29 cellular contexts compared by ENCODE assay signal in the genomic region with DNA sequence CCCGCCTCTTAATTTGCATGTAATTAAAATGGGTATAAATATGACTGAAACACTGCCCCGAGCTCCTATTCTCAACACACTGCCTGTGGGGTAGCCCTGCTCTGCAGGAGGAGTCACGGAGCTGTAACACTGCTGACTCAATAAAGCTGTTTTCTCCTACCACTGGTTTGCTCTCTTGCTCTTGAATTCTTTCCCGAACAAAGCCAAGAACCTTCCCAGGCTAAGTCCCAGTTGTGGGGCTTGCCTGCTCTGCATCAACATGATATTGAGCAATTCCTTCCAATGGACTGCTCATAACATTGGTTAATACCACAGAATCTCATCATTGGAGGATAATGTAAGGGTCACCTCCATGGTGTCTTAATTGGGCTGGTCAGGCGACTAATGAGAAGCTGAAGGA.
DNase-seq lines count a peak whose midpoint lies in the region; ATAC-seq and TF ChIP-seq lines count a peak whose summit lies in the region.
"Had no signal": no experiment of that assay in that cellular context is flagged by ENCODE, and none has a peak within 500 bp of the region (broad histone marks: within the 10 kb centered on the region; RNA-seq: fewer than 3 reads in every experiment).

No MANE protein-coding gene starts in this region.

- no peak overlapping the region for H3K27ac Mint-ChIP-seq in activated T-helper 2 cell treated with anti-CD3 and anti-CD28 coated beads, Interferon-gamma antibody, Interleukin-2, Interleukin-4, amounts not matched to agents 10 μg/mL and 5 μg/mL and 100 μg/mL, durations not matched to agents 14 hours and 24 hours and 36 hours
- H3K27ac Mint-ChIP-seq: activated B cell treated with CpG ODN at 0.5 μM for 24 hours; activated naive CD4-positive, alpha-beta T cell treated with anti-CD3 and anti-CD28 coated beads, Interleukin-2, amount 50 U/mL, for 24 hours; activated T-helper 1 cell treated with anti-CD3 and anti-CD28 coated beads, Interleukin-12 subunit alpha, Interleukin-12 subunit beta, Interleukin-2, Interleukin-4 antibody, amounts not matched to agents 30 ng/mL and 10 ng/mL and 1 ng/mL, durations not matched to agents 14 hours and 24 hours and 36 hours; nephron progenitor cell had no signal

- no peaks in the 10 kb centered on the region for H3K4me1 Mint-ChIP-seq in activated T-helper 2 cell treated with anti-CD3 and anti-CD28 coated beads, Interferon-gamma antibody, Interleukin-2, Interleukin-4, amounts not matched to agents 10 μg/mL and 5 μg/mL and 100 μg/mL, durations not matched to agents 14 hours and 24 hours and 36 hours (ENCODE audit: low read depth)
- H3K4me1 Mint-ChIP-seq: activated B cell treated with CpG ODN at 0.5 μM for 24 hours; activated naive CD4-positive, alpha-beta T cell treated with anti-CD3 and anti-CD28 coated beads, Interleukin-2, amount 50 U/mL, for 24 hours; nephron progenitor cell had no signal

- intact Hi-C loops in IMR-90 (cut with micrococcal nuclease) (no loop called here), spleen (cut with DNase I; ENCODE audit: low total_unique reads) (no loop called here)
- intact Hi-C loops in activated T-helper 2 cell treated with anti-CD3 and anti-CD28 coated beads, Interferon-gamma antibody, Interleukin-2, Interleukin-4, amounts not matched to agents 10 μg/mL and 5 μg/mL and 100 μg/mL, durations not matched to agents 14 hours and 24 hours and 36 hours (cut with micrococcal nuclease), result no loop called here

- H3K36me3 Mint-ChIP-seq in activated T-helper 2 cell treated with anti-CD3 and anti-CD28 coated beads, Interferon-gamma antibody, Interleukin-2, Interleukin-4, amounts not matched to agents 10 μg/mL and 5 μg/mL and 100 μg/mL, durations not matched to agents 14 hours and 24 hours and 36 hours (ENCODE audit: low read depth), result no peaks in the 10 kb centered on the region
- H3K36me3 Mint-ChIP-seq: activated naive CD4-positive, alpha-beta T cell treated with anti-CD3 and anti-CD28 coated beads, Interleukin-2, amount 50 U/mL, for 24 hours had no signal

- H3K9me3 ChIP-seq in IMR-90 (ENCODE audit: control insufficient read depth, insufficient read depth, low read length) (peaks cover 8% of the 10 kb centered on the region), spleen (peaks cover 4 to 23% (median 14%) of the 10 kb centered on the region in 8 donors)
- H3K9me3 ChIP-seq: A549 had no signal

- no peak overlapping the region for H3K9ac ChIP-seq in IMR-90 (ENCODE audit: low read depth, low read length)

- POLR2A ChIA-PET in IMR-90 (lab: Charles Lee; ENCODE audit: unreplicated experiment), result no interaction called here

- peak overlapping the region; percentile 58; the same call in 1 of the 2 replicates for H2BK20ac ChIP-seq in IMR-90 (ENCODE audit: low read depth, low read length)

- ATAC-seq in IMR-90 (ENCODE audit: low read depth), result no peak
- ATAC-seq in GM18858 (IDR thresholded peaks at IDR 0.05; ENCODE audit: unreplicated experiment), result no peak
- ATAC-seq: A549, HCT116 had no signal

- TF ChIP-seq POLR2A in IMR-90 (IDR thresholded peaks at IDR 0.05; ENCODE audit: low read depth, low read length) (no peak), spleen (IDR thresholded peaks at IDR 0.05) (no peak)

- no peak overlapping the region for H2AFZ ChIP-seq in IMR-90 (replicated peaks; ENCODE audit: low read length, poor library complexity)

- TF ChIP-seq CTCF in IMR-90 (conservative IDR thresholded peaks at IDR 0.05; ENCODE audit: low read depth, low read length) (no peak), fibroblast of the aortic adventitia (IDR thresholded peaks at IDR 0.05; ENCODE audit: insufficient read depth, low read length) (no peak), spleen (IDR thresholded peaks at IDR 0.05 in 8 of 11, conservative IDR thresholded peaks at IDR 0.05 in 3 of 11) (no peak)

- H3K9me1 ChIP-seq in IMR-90 (ENCODE audit: insufficient read depth, low read length), result no peaks in the 10 kb centered on the region

- no peak overlapping the region for H2AK5ac ChIP-seq in IMR-90 (ENCODE audit: low read depth, low read length)

- TF ChIP-seq RAD21 in IMR-90 (IDR thresholded peaks at IDR 0.05; ENCODE audit: low read length), result no peak

- no peak overlapping the region for H2BK120ac ChIP-seq in IMR-90 (ENCODE audit: low read depth, low read length)

- dilution Hi-C loops in IMR-90 (cut with HindIII; ENCODE audit: low sequenced_read_pairs, unreplicated experiment), result no loop called here

- H2BK15ac ChIP-seq in IMR-90 (ENCODE audit: low read depth, low read length), result no peak overlapping the region

- H3K4me3 Mint-ChIP-seq in activated T-helper 2 cell treated with anti-CD3 and anti-CD28 coated beads, Interferon-gamma antibody, Interleukin-2, Interleukin-4, amounts not matched to agents 10 μg/mL and 5 μg/mL and 100 μg/mL, durations not matched to agents 14 hours and 24 hours and 36 hours (ENCODE audit: low read depth), result no peak overlapping the region
- H3K4me3 Mint-ChIP-seq: activated B cell treated with CpG ODN at 0.5 μM for 24 hours; activated naive CD4-positive, alpha-beta T cell treated with anti-CD3 and anti-CD28 coated beads, Interleukin-2, amount 50 U/mL, for 24 hours; activated T-helper 1 cell treated with anti-CD3 and anti-CD28 coated beads, Interleukin-12 subunit alpha, Interleukin-12 subunit beta, Interleukin-2, Interleukin-4 antibody, amounts not matched to agents 30 ng/mL and 10 ng/mL and 1 ng/mL, durations not matched to agents 14 hours and 24 hours and 36 hours; nephron progenitor cell had no signal

- in situ Hi-C loops in IMR-90 (cut with MboI; ENCODE audit: low sequenced_read_pairs) (no loop called here), ACHN (cut with HindIII; ENCODE audit: low pct_ligation_motif_present, low pct_unique_long_range_greater_than_20kb, low sequenced_read_pairs) (no loop called here)

- H2BK5ac ChIP-seq in IMR-90 (ENCODE audit: low read depth, low read length, poor library complexity, severe bottlenecking), result no peak overlapping the region

- peaks cover 20% of the 10 kb centered on the region for H3K9me3 Mint-ChIP-seq in activated T-helper 2 cell treated with anti-CD3 and anti-CD28 coated beads, Interferon-gamma antibody, Interleukin-2, Interleukin-4, amounts not matched to agents 10 μg/mL and 5 μg/mL and 100 μg/mL, durations not matched to agents 14 hours and 24 hours and 36 hours

- no peaks in the 10 kb centered on the region for H3K27me3 Mint-ChIP-seq in activated T-helper 2 cell treated with anti-CD3 and anti-CD28 coated beads, Interferon-gamma antibody, Interleukin-2, Interleukin-4, amounts not matched to agents 10 μg/mL and 5 μg/mL and 100 μg/mL, durations not matched to agents 14 hours and 24 hours and 36 hours (ENCODE audit: low read depth)

- no peak overlapping the region for H4K91ac ChIP-seq in IMR-90 (ENCODE audit: insufficient read depth, low read depth, low read length)

- H4K8ac ChIP-seq in IMR-90 (ENCODE audit: low read depth in 2 of 2, low read length in 2 of 2), result no peak overlapping the region

- H3K4ac ChIP-seq in IMR-90 (ENCODE audit: low read depth, low read length), result no peak overlapping the region; the same call in 1 of the 2 replicates

- H3K14ac ChIP-seq in IMR-90 (replicated peaks; ENCODE audit: low read depth, low read length), result no peak overlapping the region

- no peaks in the 10 kb centered on the region for H4K20me1 ChIP-seq in IMR-90 (ENCODE audit: insufficient read depth, low read length)

- BruUV-seq in IMR-90 (replicated peaks; lab: Mats Ljungman, UMichigan), result no TSS peak

- H3K27ac ChIP-seq in IMR-90 (ENCODE audit: insufficient read depth, low read length), result no peak overlapping the region
- peak overlapping the region in 7 of 8 donors; percentile 34 to 71 (median 60) for H3K27ac ChIP-seq in spleen
- H3K27ac ChIP-seq: A549, ovary, SJSA1 had no signal

- WGBS in IMR-90 (ENCODE audit: extremely low coverage in 2 of 2, insufficient read length in 1 of 2), 2 experiments, result no CpG with 5 or more reads among the region's 5 CpGs
- 80 to 96% (median 88%) methylated on average over 5 of the region's 5 CpGs for WGBS in spleen, 5 donors

- no peak overlapping the region for H2AK9ac ChIP-seq in IMR-90 (replicated peaks; ENCODE audit: low read depth, low read length, poor library complexity)

- no peaks in the 10 kb centered on the region for H3K79me1 ChIP-seq in IMR-90 (ENCODE audit: low read depth in 1 of 2, low read length in 2 of 2)

- H3K4me3 ChIP-seq in IMR-90 (ENCODE audit: insufficient read depth, low read depth, low read length) (no peak overlapping the region), fibroblast of the aortic adventitia (ENCODE audit: low read depth, low read length) (no peak overlapping the region), spleen (no peak overlapping the region)
- H3K4me3 ChIP-seq: A549, esophagus squamous epithelium, lung, MG63, ovary, SJSA1, uterus had no signal

- CTCF ChIA-PET in IMR-90 (lab: Yijun Ruan, JAX), result interaction anchor here (0.5 kb wide), 1 partner anchor 802 kb away, joined by 3 read pairs; no protein-coding TSS in a partner anchor

- no peak overlapping the region for H4K5ac ChIP-seq in IMR-90 (ENCODE audit: low read depth, low read length)

- H3K23ac ChIP-seq in IMR-90 (ENCODE audit: low read depth, low read length), result no peak overlapping the region

- DNase-seq in IMR-90 (peak; percentile 11), fibroblast of the aortic adventitia (ENCODE audit: low read depth) (peak; percentile 63), iris pigment epithelial cell (ENCODE audit: low read depth) (peak; percentile 7), spleen (no peak), ACHN (no peak)
- DNase-seq in stimulated activated CD4-positive, alpha-beta T cell treated with anti-CD3 and anti-CD28 coated beads, Interleukin-2, amount 100 ng/mL, for 48 hours, result no peak
- DNase-seq in activated T-helper 2 cell treated with anti-CD3 and anti-CD28 coated beads, Interferon-gamma antibody, Interleukin-2, Interleukin-4, amounts not matched to agents 10 μg/mL and 5 μg/mL and 100 μg/mL, durations not matched to agents 14 hours and 24 hours and 36 hours (ENCODE audit: low spot score), result no peak
- DNase-seq: activated B cell treated with CpG ODN at 0.5 μM for 24 hours; anterior cingulate cortex; central memory CD4-positive, alpha-beta T cell; dermis blood vessel endothelial cell; DND-41; esophagus squamous epithelium; KG1; MG63; NCI-H2081 treated with DMSO at 0.1 percent for 48 hours; NCI-H226; NCI-H748 treated with DMSO at 0.1 percent for 48 hours; nephron progenitor cell; ovary; stimulated activated naive CD4-positive, alpha-beta T cell had no signal

- no peak overlapping the region for H3K4me2 ChIP-seq in IMR-90 (ENCODE audit: low read depth, low read length)
- H3K4me2 ChIP-seq: A549 had no signal

- no peak overlapping the region for H3K18ac ChIP-seq in IMR-90 (ENCODE audit: low read depth, low read length)

- H3K36me3 ChIP-seq in IMR-90 (ENCODE audit: control insufficient read depth, insufficient read depth, low read length), result no peaks in the 10 kb centered on the region
- no peaks in the 10 kb centered on the region for H3K36me3 ChIP-seq in spleen
- H3K36me3 ChIP-seq: esophagus squamous epithelium, MG63, ovary, SJSA1, uterus had no signal

- no peak overlapping the region for H3K56ac ChIP-seq in IMR-90 (ENCODE audit: extremely low read depth, insufficient read depth, low read length)

- H3K4me1 ChIP-seq in IMR-90 (ENCODE audit: control insufficient read depth, insufficient read depth, low read length) (peaks cover 8% of the 10 kb centered on the region), spleen (peaks cover 0 to 8% (median 0%) of the 10 kb centered on the region in 6 donors)
- H3K4me1 ChIP-seq: uterus had no signal

- H3K27me3 ChIP-seq in IMR-90 (ENCODE audit: control insufficient read depth, insufficient read depth, low read length) (peaks cover 7% of the 10 kb centered on the region; the same call in 1 of the 2 replicates), spleen (replicated peaks in 1 of 7) (no peaks in the 10 kb centered on the region)
- H3K27me3 ChIP-seq: esophagus squamous epithelium, MG63, ovary, SJSA1, uterus had no signal

Comparison
In these comparisons a context has a peak if more than half of its experiments do, and no peak if none do; other contexts are left out.
1. DNase-seq: peak in IMR-90 (single experiment), fibroblast of the aortic adventitia (single experiment) and iris pigment epithelial cell (single experiment); none in spleen (single experiment), ACHN (single experiment), stimulated activated CD4-positive, alpha-beta T cell treated with anti-CD3 and anti-CD28 coated beads, Interleukin-2, amount 100 ng/mL, for 48 hours (0 of 2) and activated T-helper 2 cell treated with anti-CD3 and anti-CD28 coated beads, Interferon-gamma antibody, Interleukin-2, Interleukin-4, amounts not matched to agents 10 μg/mL and 5 μg/mL and 100 μg/mL, durations not matched to agents 14 hours and 24 hours and 36 hours (single experiment).